ENCODE assay signal across 9 cellular contexts in genomic region chr1:25695991-25696330, GRCh38.
DNase-seq lines count a peak whose midpoint lies in the region; ATAC-seq and TF ChIP-seq lines count a peak whose summit lies in the region.
"Had no signal": no experiment of that assay in that cellular context is flagged by ENCODE, and none has a peak within 500 bp of the region (broad histone marks: within the 10 kb centered on the region; RNA-seq: fewer than 3 reads in every experiment).

No MANE protein-coding gene starts in this region.

- H3K4me1 ChIP-seq in mesodermal cell (ENCODE audit: control insufficient read depth, insufficient read depth, low read length, poor library complexity, severe bottlenecking) (peaks cover 29% of the 10 kb centered on the region), uterus (peaks cover 17 to 21% of the 10 kb centered on the region in 2 donors)

- H3K36me3 ChIP-seq in mesodermal cell (ENCODE audit: control insufficient read depth, insufficient read depth, low read length) (no peaks in the 10 kb centered on the region), uterus (no peaks in the 10 kb centered on the region)

- H3K27me3 ChIP-seq in uterus, result no peaks in the 10 kb centered on the region

- intact Hi-C loops in uterus (cut with DNase I; ENCODE audit: low total_unique reads), result no loop called here

- TF ChIP-seq POLR2A in uterus (IDR thresholded peaks at IDR 0.05), result no peak

- H3K27ac ChIP-seq in cingulate gyrus (ENCODE audit: low read depth, low read length) (peak overlapping the region; percentile 34), mesodermal cell (ENCODE audit: low read depth, low read length, severe bottlenecking) (peak overlapping the region; percentile 77), uterus (peak overlapping the region; percentile 90)

- DNase-seq in stimulated activated CD4-positive, alpha-beta T cell treated with anti-CD3 and anti-CD28 coated beads, Interleukin-15, amount 100 ng/mL, for 24 hours, result peak; percentile 51
- DNase-seq in stimulated activated CD4-positive, alpha-beta T cell treated with anti-CD3 and anti-CD28 coated beads, Interleukin-4, amount 100 ng/mL, for 1 hour, result no peak
- DNase-seq in uterus (peak; percentile 57 to 58), NCI-H1048 (lab: John Stamatoyannopoulos, UW) (no peak)
- no peak for DNase-seq in stimulated activated effector memory CD8-positive, alpha-beta T cell treated with anti-CD3 and anti-CD28 coated beads, Interleukin-12 subunit alpha, Interleukin-12 subunit beta, amount 100 ng/mL, for 72 hours (ENCODE audit: low spot score in 2 of 2)

- no peak overlapping the region for H3K4me3 ChIP-seq in mesodermal cell (ENCODE audit: extremely low read depth, insufficient read depth, low read length, poor library complexity, severe bottlenecking)
- no peak overlapping the region for H3K4me3 ChIP-seq in uterus

- no peaks in the 10 kb centered on the region for H3K36me3 Mint-ChIP-seq in stimulated activated effector memory CD8-positive, alpha-beta T cell treated with anti-CD3 and anti-CD28 coated beads, Interleukin-12 subunit alpha, Interleukin-12 subunit beta, amount 100 ng/mL, for 72 hours

- H3K27ac Mint-ChIP-seq in stimulated activated effector memory CD8-positive, alpha-beta T cell treated with anti-CD3 and anti-CD28 coated beads, Interleukin-12 subunit alpha, Interleukin-12 subunit beta, amount 100 ng/mL, for 72 hours, result no peak overlapping the region
- H3K27ac Mint-ChIP-seq: T-helper 1 cell treated with Interleukin-12 subunit alpha and Interleukin-12 subunit beta and Interleukin-4 antibody, amounts not matched to agents 30 μg/mL and 1 μg/mL, for 36 hours had no signal

- no peaks in the 10 kb centered on the region for H3K9me3 Mint-ChIP-seq in stimulated activated effector memory CD8-positive, alpha-beta T cell treated with anti-CD3 and anti-CD28 coated beads, Interleukin-12 subunit alpha, Interleukin-12 subunit beta, amount 100 ng/mL, for 72 hours
- H3K9me3 Mint-ChIP-seq: T-helper 1 cell treated with Interleukin-12 subunit alpha and Interleukin-12 subunit beta and Interleukin-4 antibody, amounts not matched to agents 30 μg/mL and 1 μg/mL, for 36 hours had no signal

- no peak overlapping the region for H3K4me3 Mint-ChIP-seq in stimulated activated effector memory CD8-positive, alpha-beta T cell treated with anti-CD3 and anti-CD28 coated beads, Interleukin-12 subunit alpha, Interleukin-12 subunit beta, amount 100 ng/mL, for 72 hours
- H3K4me3 Mint-ChIP-seq: T-helper 1 cell treated with Interleukin-12 subunit alpha and Interleukin-12 subunit beta and Interleukin-4 antibody, amounts not matched to agents 30 μg/mL and 1 μg/mL, for 36 hours had no signal

- no peak for ATAC-seq in stimulated activated effector memory CD8-positive, alpha-beta T cell treated with anti-CD3 and anti-CD28 coated beads, Interleukin-12 subunit alpha, Interleukin-12 subunit beta, amount 100 ng/mL, for 72 hours
- no peak for ATAC-seq in GM18519 (IDR thresholded peaks at IDR 0.05; ENCODE audit: low FRiP score, unreplicated experiment)

- peaks cover 18% of the 10 kb centered on the region for H3K4me1 Mint-ChIP-seq in stimulated activated effector memory CD8-positive, alpha-beta T cell treated with anti-CD3 and anti-CD28 coated beads, Interleukin-12 subunit alpha, Interleukin-12 subunit beta, amount 100 ng/mL, for 72 hours

- H3K9me3 ChIP-seq in mesodermal cell (ENCODE audit: control insufficient read depth, low read length) (no peaks in the 10 kb centered on the region), uterus (no peaks in the 10 kb centered on the region)

- no peak for TF ChIP-seq CTCF in uterus (IDR thresholded peaks at IDR 0.05)

- WGBS in mesodermal cell (ENCODE audit: insufficient coverage in 2 of 2), 2 experiments, result 60 to 69% methylated on average over 4 to 5 of the region's 5 CpGs

Comparison
In these comparisons a context has a peak if more than half of its experiments do, and no peak if none do; other contexts are left out.
1. DNase-seq: peak in stimulated activated CD4-positive, alpha-beta T cell treated with anti-CD3 and anti-CD28 coated beads, Interleukin-15, amount 100 ng/mL, for 24 hours (single experiment) and uterus (2 of 2); none in stimulated activated CD4-positive, alpha-beta T cell treated with anti-CD3 and anti-CD28 coated beads, Interleukin-4, amount 100 ng/mL, for 1 hour (single experiment), stimulated activated effector memory CD8-positive, alpha-beta T cell treated with anti-CD3 and anti-CD28 coated beads, Interleukin-12 subunit alpha, Interleukin-12 subunit beta, amount 100 ng/mL, for 72 hours (0 of 2) and NCI-H1048 (single experiment).
2. H3K27ac ChIP-seq: peak in every context shown above with its lines; median percentile 90 in uterus; 77 in mesodermal cell; 34 in cingulate gyrus.